Comparison of ENCODE assay signal across 1 cellular context in the genomic region with DNA sequence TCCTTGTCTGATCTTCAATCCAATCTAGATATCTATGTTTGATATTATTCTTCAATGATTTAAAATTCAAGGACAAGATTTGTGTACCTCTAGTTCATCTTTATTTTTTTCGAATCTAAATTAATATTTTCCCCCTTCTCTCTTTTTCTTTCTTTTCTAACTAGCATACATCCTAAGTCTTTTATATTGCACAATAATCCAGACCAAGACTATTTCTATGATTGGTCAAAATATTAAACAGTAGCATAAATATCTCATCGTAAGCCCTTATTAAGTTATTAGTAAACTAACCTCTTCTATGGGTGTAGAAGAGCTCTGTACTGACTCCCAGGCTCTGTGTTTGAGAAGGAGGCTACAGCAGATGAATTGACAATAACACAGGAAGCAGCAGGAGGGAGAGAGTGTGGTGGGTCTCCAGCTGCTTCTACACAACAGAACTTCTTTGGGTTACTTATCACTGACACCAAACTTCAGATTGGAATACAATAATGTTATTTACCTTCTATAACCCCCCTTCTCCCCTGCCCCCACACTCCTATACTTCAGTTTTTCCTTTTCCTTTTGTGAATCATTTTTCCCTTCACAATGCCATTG.
TF ChIP-seq lines count a peak whose summit lies in the region.

No MANE protein-coding gene starts in this region.

TF ChIP-seq in WTC11, 78 proteins besides CTCF, POLR2A, EP300 and RAD21 (continued from another document):
- TF ChIP-seq, protein P1, sequence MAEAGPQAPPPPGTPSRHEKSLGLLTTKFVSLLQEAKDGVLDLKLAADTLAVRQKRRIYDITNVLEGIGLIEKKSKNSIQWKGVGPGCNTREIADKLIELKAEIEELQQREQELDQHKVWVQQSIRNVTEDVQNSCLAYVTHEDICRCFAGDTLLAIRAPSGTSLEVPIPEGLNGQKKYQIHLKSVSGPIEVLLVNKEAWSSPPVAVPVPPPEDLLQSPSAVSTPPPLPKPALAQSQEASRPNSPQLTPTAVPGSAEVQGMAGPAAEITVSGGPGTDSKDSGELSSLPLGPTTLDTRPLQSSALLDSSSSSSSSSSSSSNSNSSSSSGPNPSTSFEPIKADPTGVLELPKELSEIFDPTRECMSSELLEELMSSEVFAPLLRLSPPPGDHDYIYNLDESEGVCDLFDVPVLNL (CRISPR knock-in tag; IDR thresholded peaks at IDR 0.05; ENCODE audit: borderline replicate concordance, low read depth): no peak
- TF ChIP-seq ATF1 (CRISPR knock-in tag; IDR thresholded peaks at IDR 0.05) (no peak), EMX1 (CRISPR knock-in tag; IDR thresholded peaks at IDR 0.05) (no peak), ZNF219 (CRISPR knock-in tag; IDR thresholded peaks at IDR 0.05; ENCODE audit: borderline replicate concordance) (no peak), FOXP1 (CRISPR knock-in tag; IDR thresholded peaks at IDR 0.05; ENCODE audit: borderline replicate concordance) (no peak), KAT7 (CRISPR knock-in tag; IDR thresholded peaks at IDR 0.05; ENCODE audit: borderline replicate concordance) (no peak), ZNF263 (CRISPR knock-in tag; IDR thresholded peaks at IDR 0.05; ENCODE audit: low read depth) (no peak), ATF2 (CRISPR knock-in tag; IDR thresholded peaks at IDR 0.05; ENCODE audit: borderline replicate concordance, low read depth) (no peak), NR2C2 (CRISPR knock-in tag; IDR thresholded peaks at IDR 0.05) (no peak), ZNF396 (CRISPR knock-in tag; IDR thresholded peaks at IDR 0.05; ENCODE audit: borderline replicate concordance) (no peak), ZNF423 (CRISPR knock-in tag; IDR thresholded peaks at IDR 0.05) (no peak), ESRRA (CRISPR knock-in tag; IDR thresholded peaks at IDR 0.05; ENCODE audit: borderline replicate concordance) (no peak), ZMAT4 (CRISPR knock-in tag; IDR thresholded peaks at IDR 0.05) (no peak)
- TF ChIP-seq, protein P2, sequence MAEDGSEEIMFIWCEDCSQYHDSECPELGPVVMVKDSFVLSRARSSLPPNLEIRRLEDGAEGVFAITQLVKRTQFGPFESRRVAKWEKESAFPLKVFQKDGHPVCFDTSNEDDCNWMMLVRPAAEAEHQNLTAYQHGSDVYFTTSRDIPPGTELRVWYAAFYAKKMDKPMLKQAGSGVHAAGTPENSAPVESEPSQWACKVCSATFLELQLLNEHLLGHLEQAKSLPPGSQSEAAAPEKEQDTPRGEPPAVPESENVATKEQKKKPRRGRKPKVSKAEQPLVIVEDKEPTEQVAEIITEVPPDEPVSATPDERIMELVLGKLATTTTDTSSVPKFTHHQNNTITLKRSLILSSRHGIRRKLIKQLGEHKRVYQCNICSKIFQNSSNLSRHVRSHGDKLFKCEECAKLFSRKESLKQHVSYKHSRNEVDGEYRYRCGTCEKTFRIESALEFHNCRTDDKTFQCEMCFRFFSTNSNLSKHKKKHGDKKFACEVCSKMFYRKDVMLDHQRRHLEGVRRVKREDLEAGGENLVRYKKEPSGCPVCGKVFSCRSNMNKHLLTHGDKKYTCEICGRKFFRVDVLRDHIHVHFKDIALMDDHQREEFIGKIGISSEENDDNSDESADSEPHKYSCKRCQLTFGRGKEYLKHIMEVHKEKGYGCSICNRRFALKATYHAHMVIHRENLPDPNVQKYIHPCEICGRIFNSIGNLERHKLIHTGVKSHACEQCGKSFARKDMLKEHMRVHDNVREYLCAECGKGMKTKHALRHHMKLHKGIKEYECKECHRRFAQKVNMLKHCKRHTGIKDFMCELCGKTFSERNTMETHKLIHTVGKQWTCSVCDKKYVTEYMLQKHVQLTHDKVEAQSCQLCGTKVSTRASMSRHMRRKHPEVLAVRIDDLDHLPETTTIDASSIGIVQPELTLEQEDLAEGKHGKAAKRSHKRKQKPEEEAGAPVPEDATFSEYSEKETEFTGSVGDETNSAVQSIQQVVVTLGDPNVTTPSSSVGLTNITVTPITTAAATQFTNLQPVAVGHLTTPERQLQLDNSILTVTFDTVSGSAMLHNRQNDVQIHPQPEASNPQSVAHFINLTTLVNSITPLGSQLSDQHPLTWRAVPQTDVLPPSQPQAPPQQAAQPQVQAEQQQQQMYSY (CRISPR knock-in tag; IDR thresholded peaks at IDR 0.05): no peak
- TF ChIP-seq, protein P3, sequence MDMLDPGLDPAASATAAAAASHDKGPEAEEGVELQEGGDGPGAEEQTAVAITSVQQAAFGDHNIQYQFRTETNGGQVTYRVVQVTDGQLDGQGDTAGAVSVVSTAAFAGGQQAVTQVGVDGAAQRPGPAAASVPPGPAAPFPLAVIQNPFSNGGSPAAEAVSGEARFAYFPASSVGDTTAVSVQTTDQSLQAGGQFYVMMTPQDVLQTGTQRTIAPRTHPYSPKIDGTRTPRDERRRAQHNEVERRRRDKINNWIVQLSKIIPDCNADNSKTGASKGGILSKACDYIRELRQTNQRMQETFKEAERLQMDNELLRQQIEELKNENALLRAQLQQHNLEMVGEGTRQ (CRISPR knock-in tag; IDR thresholded peaks at IDR 0.05): no peak
- TF ChIP-seq, protein P4, sequence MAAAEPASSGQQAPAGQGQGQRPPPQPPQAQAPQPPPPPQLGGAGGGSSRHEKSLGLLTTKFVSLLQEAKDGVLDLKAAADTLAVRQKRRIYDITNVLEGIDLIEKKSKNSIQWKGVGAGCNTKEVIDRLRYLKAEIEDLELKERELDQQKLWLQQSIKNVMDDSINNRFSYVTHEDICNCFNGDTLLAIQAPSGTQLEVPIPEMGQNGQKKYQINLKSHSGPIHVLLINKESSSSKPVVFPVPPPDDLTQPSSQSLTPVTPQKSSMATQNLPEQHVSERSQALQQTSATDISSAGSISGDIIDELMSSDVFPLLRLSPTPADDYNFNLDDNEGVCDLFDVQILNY (CRISPR knock-in tag; IDR thresholded peaks at IDR 0.05): no peak
